ENCODE assay signal across 8 cellular contexts in the genomic region with DNA sequence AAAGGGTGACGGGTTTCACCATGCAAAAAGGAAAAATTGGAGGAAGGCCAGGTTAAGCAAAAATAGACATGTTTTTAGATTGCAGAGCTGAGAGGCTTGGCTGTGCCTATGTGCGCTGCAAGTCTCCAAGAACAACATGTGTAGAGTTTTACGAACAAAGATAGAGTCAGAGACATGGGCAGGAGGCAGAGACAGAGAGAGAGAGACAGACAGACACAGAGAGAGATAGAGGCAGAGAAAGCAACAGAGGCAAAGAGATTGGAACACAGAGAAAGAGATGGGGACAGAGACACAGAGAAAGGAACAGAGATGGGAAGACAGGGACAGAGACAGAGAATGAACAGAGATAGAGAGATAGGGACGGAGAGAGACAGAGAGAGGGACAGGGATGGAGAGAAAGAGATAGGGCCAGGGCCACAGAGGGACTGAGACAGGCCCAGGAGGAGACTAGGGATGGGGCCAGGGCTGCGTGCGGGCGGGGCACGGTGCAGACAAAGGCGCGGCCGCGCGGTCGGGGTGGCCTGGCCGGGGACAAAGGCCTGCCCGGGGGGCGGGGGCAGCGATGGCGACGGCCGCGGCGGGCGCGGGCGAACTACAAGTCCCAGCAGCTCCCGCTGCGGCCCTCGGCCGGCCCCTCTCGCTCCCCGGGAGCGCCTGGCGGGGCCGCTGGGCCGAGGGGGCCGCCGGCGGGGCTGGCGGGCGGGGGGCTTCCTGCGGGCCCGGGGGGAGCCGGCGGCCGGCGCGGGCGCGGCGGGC. TPM values are rescaled to one million over a fixed set of nuclear protein-coding genes. Genes with fewer than 3 reads are reported as not detected.
DNase-seq lines count a peak whose midpoint lies in the region; ATAC-seq and TF ChIP-seq lines count a peak whose summit lies in the region.

A gene (plus strand): TSS at position 633 of the 756 bp plus-strand sequence. CDS start 3,140 bp downstream, outside the sequence.

- no peaks in the 10 kb centered on the region for H3K9me3 ChIP-seq in smooth muscle cell (replicated peaks; ENCODE audit: low read depth)

- no peaks in the 10 kb centered on the region for H3K27me3 ChIP-seq in smooth muscle cell (ENCODE audit: low read depth)

- no peaks in the 10 kb centered on the region for H3K36me3 Mint-ChIP-seq in T-helper 2 cell treated with Interferon-gamma antibody and Interleukin-4, amounts not matched to agents 5 μg/mL and 100 μg/mL, for 36 hours (ENCODE audit: low read depth)

- TF ChIP-seq CTCF in smooth muscle cell (IDR thresholded peaks at IDR 0.05; ENCODE audit: borderline replicate concordance, insufficient read depth, poor library complexity, severe bottlenecking) = no peak

- H3K27ac Mint-ChIP-seq in T-helper 2 cell treated with Interferon-gamma antibody and Interleukin-4, amounts not matched to agents 5 μg/mL and 100 μg/mL, for 36 hours = peak within 1 kb of the TSS; percentile 33

- H4K20me1 ChIP-seq in smooth muscle cell (ENCODE audit: low read depth) = no peaks in the 10 kb centered on the region

- H3K4me1 ChIP-seq in smooth muscle cell (ENCODE audit: low read depth) = peaks cover 8% of the 10 kb centered on the region

- H2AFZ ChIP-seq in smooth muscle cell (ENCODE audit: low read depth) = peak within 1 kb of the TSS; percentile 87

- H3K27me3 Mint-ChIP-seq in T-helper 2 cell treated with Interferon-gamma antibody and Interleukin-4, amounts not matched to agents 5 μg/mL and 100 μg/mL, for 36 hours (ENCODE audit: low read depth) = peaks cover 28% of the 10 kb centered on the region

- H3K9me3 Mint-ChIP-seq in T-helper 2 cell treated with Interferon-gamma antibody and Interleukin-4, amounts not matched to agents 5 μg/mL and 100 μg/mL, for 36 hours = no peaks in the 10 kb centered on the region

- no peaks in the 10 kb centered on the region for H3K79me2 ChIP-seq in smooth muscle cell (ENCODE audit: low read depth)

- H3K4me2 ChIP-seq in smooth muscle cell = peak within 1 kb of the TSS; percentile 98

- WGBS in smooth muscle cell (ENCODE audit: low lambda C conversion rate) = 68% methylated on average over 3 of the region's 51 CpGs

- H3K36me3 ChIP-seq in smooth muscle cell (ENCODE audit: low read depth) = no peaks in the 10 kb centered on the region

- peaks cover 6% of the 10 kb centered on the region for H3K4me1 Mint-ChIP-seq in T-helper 2 cell treated with Interferon-gamma antibody and Interleukin-4, amounts not matched to agents 5 μg/mL and 100 μg/mL, for 36 hours (ENCODE audit: low read depth)

- DNase-seq in Daoy (ENCODE audit: low read depth) = peak; percentile 82
- peak; percentile 55 for DNase-seq in LHCN-M2 (ENCODE audit: low read depth)
- DNase-seq in T-helper 2 cell treated with Interferon-gamma antibody and Interleukin-4, amounts not matched to agents 5 μg/mL and 100 μg/mL, for 36 hours (ENCODE audit: low spot score) = peak; percentile 30
- DNase-seq in dedifferentiated amniotic fluid mesenchymal stem cell (ENCODE audit: extremely low spot score) = peak; percentile 47
- peak; percentile 11 for DNase-seq in kidney glomerular epithelial cell (lab: John Stamatoyannopoulos, UW)
- peak; percentile 16 for DNase-seq in smooth muscle cell (lab: John Stamatoyannopoulos, UW; ENCODE audit: unreplicated experiment)
- DNase-seq in amniotic stem cell (lab: John Stamatoyannopoulos, UW) = no peak

- H3F3A ChIP-seq in smooth muscle cell (ENCODE audit: low read depth) = peaks cover 12% of the 10 kb centered on the region

- peak within 1 kb of the TSS; percentile 72 for H3K4me3 Mint-ChIP-seq in T-helper 2 cell treated with Interferon-gamma antibody and Interleukin-4, amounts not matched to agents 5 μg/mL and 100 μg/mL, for 36 hours

- peak within 1 kb of the TSS; percentile 93 for H3K9ac ChIP-seq in smooth muscle cell (ENCODE audit: low read depth)

- no peak for ATAC-seq in HG02623 (IDR thresholded peaks at IDR 0.05; ENCODE audit: unreplicated experiment)

- H3K4me3 ChIP-seq in smooth muscle cell = peak within 1 kb of the TSS; percentile 83

- H3K27ac ChIP-seq in smooth muscle cell (ENCODE audit: low read depth) = peak within 1 kb of the TSS; percentile 65

RNA-seq across cellular contexts. Expression of the gene that starts here (rescaled TPM):
- total RNA-seq in Daoy (2014; rRNA removed; shearing (Covaris generic)) = 16.9 and 37.6 TPM in 2 replicates
- total RNA-seq in LHCN-M2 (2014; rRNA removed) = 59.1 and 59.6 TPM in 2 replicates
- polyA plus RNA-seq in LHCN-M2 (2012) = 65.2 TPM
- total RNA-seq in smooth muscle cell = 47.9 and 67.2 TPM in 2 replicates
- polyA plus RNA-seq in smooth muscle cell = 34.4 and 40.8 TPM in 2 replicates
